ENCODE assay signal across 18 cellular contexts in the genomic region with DNA sequence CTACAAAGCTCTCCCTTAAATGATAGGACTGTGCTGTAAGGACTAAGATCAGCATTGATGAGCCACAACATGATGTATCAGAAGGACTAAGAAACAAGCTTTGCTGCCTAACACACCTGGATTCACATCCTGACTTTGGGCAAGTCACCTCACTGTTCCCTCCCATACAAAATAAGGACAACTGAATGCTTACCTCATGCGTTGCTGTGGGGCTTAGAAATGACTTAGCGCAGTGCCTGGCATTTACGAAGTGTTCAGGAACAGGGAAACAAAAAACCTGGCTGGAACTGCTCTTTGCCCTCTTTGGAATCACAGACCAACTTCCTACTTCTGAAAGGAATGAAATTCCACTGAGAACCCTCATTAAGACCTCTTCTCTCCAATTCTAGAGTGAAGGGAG.
A peak's percentile ranks its signal among the peaks of the same experiment; 100 is the strongest.
DNase-seq lines count a peak whose midpoint lies in the region; ATAC-seq, FAIRE-seq and TF ChIP-seq lines count a peak whose summit lies in the region.
"Had no signal": no experiment of that assay in that cellular context is flagged by ENCODE, and none has a peak within 500 bp of the region (broad histone marks: within the 10 kb centered on the region; RNA-seq: fewer than 3 reads in every experiment).

No MANE protein-coding gene starts in this region.

- no peaks in the 10 kb centered on the region for H3K9me3 Mint-ChIP-seq in GM23338
- H3K9me3 Mint-ChIP-seq in activated CD4-positive, alpha-beta memory T cell treated with anti-CD3 and anti-CD28 coated beads, Interleukin-2, amount 10 ng/mL, durations not matched to agents 7 days and 5 days = no peaks in the 10 kb centered on the region
- H3K9me3 Mint-ChIP-seq: CD4-positive, alpha-beta memory T cell had no signal

- no peak overlapping the region for H4K91ac ChIP-seq in H1 (replicated peaks; ENCODE audit: insufficient read length, low read length)

- FAIRE-seq in H1 (lab: Jason Lieb, UNC) = no peak
- FAIRE-seq: GM12892 had no signal

- H2BK15ac ChIP-seq in H1 (ENCODE audit: low read length) = no peak overlapping the region

- H3K56ac ChIP-seq in H1 (replicated peaks; ENCODE audit: insufficient read length, low read depth, low read length) = no peak overlapping the region

- H3K27me3 ChIP-seq in GM23338 (ENCODE audit: insufficient read depth) (no peaks in the 10 kb centered on the region), H1 (replicated peaks in 1 of 4; ENCODE audit: control insufficient read depth in 3 of 4, extremely low read depth in 1 of 4, insufficient read depth in 3 of 4, low read length in 3 of 4) (no peaks in the 10 kb centered on the region)
- H3K27me3 ChIP-seq: BE2C had no signal

- H3K9me3 ChIP-seq in H1 (ENCODE audit: insufficient read depth in 2 of 2, low read depth in 1 of 2, low read length in 1 of 2) (no peaks in the 10 kb centered on the region), mucosa of descending colon (no peaks in the 10 kb centered on the region)
- H3K9me3 ChIP-seq: BE2C had no signal

- H3K9me2 ChIP-seq in GM23338 (ENCODE audit: insufficient read depth) = no peaks in the 10 kb centered on the region

- H3K23me2 ChIP-seq in H1 (ENCODE audit: low read depth, low read length) = no peaks in the 10 kb centered on the region

- H4K5ac ChIP-seq in H1 (ENCODE audit: insufficient read length, low read depth, low read length) = no peak overlapping the region

- ATAC-seq in GM23338 = no peak
- peak; percentile 88 for ATAC-seq in mucosa of descending colon

- H3K36me3 ChIP-seq in GM23338 (ENCODE audit: insufficient read depth) (no peaks in the 10 kb centered on the region), H1 (ENCODE audit: control insufficient read depth in 2 of 4, insufficient read depth in 4 of 4, low read length in 3 of 4) (no peaks in the 10 kb centered on the region), mucosa of descending colon (ENCODE audit: low read depth) (no peaks in the 10 kb centered on the region)
- H3K36me3 ChIP-seq: BE2C had no signal

- no peaks in the 10 kb centered on the region for H3K79me1 ChIP-seq in H1 (ENCODE audit: low read depth, low read length)

- H2BK12ac ChIP-seq in H1 (ENCODE audit: low read depth, low read length) = peak overlapping the region; percentile 63; the same call in 1 of the 2 replicates

- H3K79me2 ChIP-seq in GM23338 (replicated peaks; ENCODE audit: insufficient read depth) (no peaks in the 10 kb centered on the region), H1 (ENCODE audit: control insufficient read depth in 1 of 2, insufficient read depth in 2 of 2, low read length in 2 of 2) (no peaks in the 10 kb centered on the region)

- TF ChIP-seq EP300 in H1 (IDR thresholded peaks at IDR 0.05; ENCODE audit: borderline replicate concordance in 1 of 2, low read depth in 2 of 2, low read length in 2 of 2) = no peak

- no peak overlapping the region for H3K4me3 Mint-ChIP-seq in GM23338
- H3K4me3 Mint-ChIP-seq in activated CD4-positive, alpha-beta memory T cell treated with anti-CD3 and anti-CD28 coated beads, Interleukin-2, amount 10 ng/mL, durations not matched to agents 7 days and 5 days = no peak overlapping the region
- H3K4me3 Mint-ChIP-seq: CD4-positive, alpha-beta memory T cell; HFFc6 had no signal

- H3K4me3 ChIP-seq in GM23338 = no peak overlapping the region
- H3K4me3 ChIP-seq in H1 (ENCODE audit: extremely low read depth in 1 of 4, insufficient read depth in 2 of 4, low read depth in 3 of 4, low read length in 4 of 4) = no peak overlapping the region
- no peak overlapping the region for H3K4me3 ChIP-seq in mucosa of descending colon

- H3K9ac ChIP-seq in H1 (replicated peaks in 1 of 4; ENCODE audit: extremely low read depth in 1 of 4, low read depth in 3 of 4, low read length in 3 of 4) = no peak overlapping the region

- TF ChIP-seq CTCF in GM23338 (conservative IDR thresholded peaks at IDR 0.05; ENCODE audit: low read depth in 2 of 2) (no peak), H1 (IDR thresholded peaks at IDR 0.05; ENCODE audit: control extremely low read depth in 1 of 3, insufficient read depth in 1 of 3, low read depth in 1 of 3, low read length in 3 of 3) (no peak), mucosa of descending colon (IDR thresholded peaks at IDR 0.05) (no peak)

- peak overlapping the region; percentile 34 for H3K4me2 ChIP-seq in GM23338
- peak overlapping the region in 1 of 2 experiments; percentile 51; a peak in 1 of 4 replicates for H3K4me2 ChIP-seq in H1 (ENCODE audit: insufficient read depth in 1 of 2, low read depth in 2 of 2, low read length in 2 of 2)

- 75% methylated on average over 3 of the region's 3 CpGs; no CpG with 5 or more reads in 1 of the 2 experiments for WGBS in H1 (ENCODE audit: extremely low coverage in 1 of 2, insufficient coverage in 1 of 2, insufficient read length in 1 of 2, insufficient replicate concordance in 2 of 2, low coverage in 1 of 2, low lambda C conversion rate in 2 of 2, missing lambda C conversion rate in 1 of 2), 2 experiments

- H2AK5ac ChIP-seq in H1 (ENCODE audit: low read depth, low read length) = no peak overlapping the region

- H4K8ac ChIP-seq in H1 (ENCODE audit: extremely low read depth, insufficient read depth, low read length) = no peak overlapping the region

- peaks cover 23% of the 10 kb centered on the region for H3K4me1 Mint-ChIP-seq in GM23338
- no peaks in the 10 kb centered on the region for H3K4me1 Mint-ChIP-seq in activated CD4-positive, alpha-beta memory T cell treated with anti-CD3 and anti-CD28 coated beads, Interleukin-2, amount 10 ng/mL, durations not matched to agents 7 days and 5 days
- H3K4me1 Mint-ChIP-seq: CD4-positive, alpha-beta memory T cell had no signal

- POLR2A ChIA-PET in H1 (lab: Charles Lee; ENCODE audit: partially characterized antibody) = no interaction called here
- POLR2A ChIA-PET in activated CD4-positive, alpha-beta memory T cell treated with anti-CD3 and anti-CD28 coated beads, Interleukin-2, amount 10 ng/mL, durations not matched to agents 7 days and 5 days (lab: Charles Lee) = no interaction called here

- intact Hi-C loops in mucosa of descending colon (cut with DNase I, micrococcal nuclease) = no loop called here

- H3K36me3 Mint-ChIP-seq in GM23338 (ENCODE audit: low read depth) = no peaks in the 10 kb centered on the region
- no peaks in the 10 kb centered on the region for H3K36me3 Mint-ChIP-seq in activated CD4-positive, alpha-beta memory T cell treated with anti-CD3 and anti-CD28 coated beads, Interleukin-2, amount 10 ng/mL, durations not matched to agents 7 days and 5 days (ENCODE audit: low read depth)
- H3K36me3 Mint-ChIP-seq: CD4-positive, alpha-beta memory T cell had no signal

- TF ChIP-seq RAD21 in H1 (IDR thresholded peaks at IDR 0.05 in 1 of 2, conservative IDR thresholded peaks at IDR 0.05 in 1 of 2; ENCODE audit: low read depth in 2 of 2, low read length in 2 of 2) = no peak

- H3K27ac ChIP-seq in GM23338 (ENCODE audit: low read depth) (no peak overlapping the region), H1 (ENCODE audit: low read depth, low read length) (no peak overlapping the region)
- H3K27ac ChIP-seq: C4-2B, HL-60 had no signal

- DNase-seq in GM23338 (ENCODE audit: low spot score) (no peak), H1 (ENCODE audit: low read depth in 1 of 2, low spot score in 2 of 2) (no peak), mucosa of descending colon (peak in 1 of 3 donors; percentile 42), superior temporal gyrus (ENCODE audit: extremely low spot score) (peak; percentile 50), anterior cingulate cortex (lab: John Stamatoyannopoulos, UW) (no peak), MV-4-11 (lab: John Stamatoyannopoulos, UW) (no peak)
- DNase-seq in activated CD4-positive, alpha-beta memory T cell treated with anti-CD3 and anti-CD28 coated beads, Interleukin-2, amount 10 ng/mL, durations not matched to agents 7 days and 5 days = no peak
- DNase-seq: 8988T; BE2C; CD4-positive, alpha-beta memory T cell; DMS153; DND-41; GDM1; HCEC 1CT; HFFc6 had no signal

- H3K27me3 Mint-ChIP-seq in GM23338 (ENCODE audit: insufficient read depth, low read depth, poor library complexity) = peaks cover 3% of the 10 kb centered on the region
- no peaks in the 10 kb centered on the region for H3K27me3 Mint-ChIP-seq in activated CD4-positive, alpha-beta memory T cell treated with anti-CD3 and anti-CD28 coated beads, Interleukin-2, amount 10 ng/mL, durations not matched to agents 7 days and 5 days

- no peak overlapping the region for H3K4ac ChIP-seq in H1 (replicated peaks; ENCODE audit: insufficient read length, low read depth, low read length)

- H4K20me1 ChIP-seq in GM23338 (replicated peaks; ENCODE audit: insufficient read depth) (no peaks in the 10 kb centered on the region), H1 (replicated peaks in 1 of 2; ENCODE audit: control insufficient read depth in 1 of 2, insufficient read depth in 2 of 2, low read length in 2 of 2) (no peaks in the 10 kb centered on the region)

- peak overlapping the region; percentile 70; the same call in 1 of the 2 replicates for H2AFZ ChIP-seq in GM23338
- H2AFZ ChIP-seq in H1 (ENCODE audit: low read length) = peak overlapping the region; percentile 39; the same call in 1 of the 2 replicates

- no peak overlapping the region for H3K27ac Mint-ChIP-seq in GM23338
- no peak overlapping the region for H3K27ac Mint-ChIP-seq in activated CD4-positive, alpha-beta memory T cell treated with anti-CD3 and anti-CD28 coated beads, Interleukin-2, amount 10 ng/mL, durations not matched to agents 7 days and 5 days
- H3K27ac Mint-ChIP-seq: CD4-positive, alpha-beta memory T cell; HFFc6 had no signal

- H2BK5ac ChIP-seq in H1 (ENCODE audit: low read depth, low read length) = no peak overlapping the region; the same call in 1 of the 2 replicates

- H3K14ac ChIP-seq in H1 (ENCODE audit: insufficient read length) = no peak overlapping the region

- CTCF ChIA-PET in H1 (lab: Charles Lee; ENCODE audit: partially characterized antibody) = interaction anchor here (1.8 to 3.5 kb wide), 2 partner anchors 23 to 118 kb away, joined by 5 to 11 read pairs; no protein-coding TSS in a partner anchor
- CTCF ChIA-PET in activated CD4-positive, alpha-beta memory T cell treated with anti-CD3 and anti-CD28 coated beads, Interleukin-2, amount 10 ng/mL, durations not matched to agents 7 days and 5 days (lab: Charles Lee) = no interaction called here

- H3K4me1 ChIP-seq in GM23338 (ENCODE audit: insufficient read depth) (peaks cover 34% of the 10 kb centered on the region), H1 (replicated peaks in 1 of 4; ENCODE audit: control insufficient read depth in 3 of 4, insufficient read depth in 4 of 4, low read length in 3 of 4) (peaks cover 7 to 16% (median 11%) of the 10 kb centered on the region in 4 experiments; a peak in 6 of 7 replicates), mucosa of descending colon (ENCODE audit: low read depth) (no peaks in the 10 kb centered on the region)
- H3K4me1 ChIP-seq: BE2C had no signal

- H3F3A ChIP-seq in GM23338 (replicated peaks; ENCODE audit: low read depth) = no peaks in the 10 kb centered on the region

- H3K18ac ChIP-seq in H1 (ENCODE audit: extremely low read depth, low read length) = peak overlapping the region; percentile 55; the same call in 1 of the 2 replicates

- TF ChIP-seq POLR2A in H1 (IDR thresholded peaks at IDR 0.05; ENCODE audit: control extremely low read depth in 1 of 2, low read depth in 2 of 2, low read length in 2 of 2) = no peak

- no peak overlapping the region for H3K23ac ChIP-seq in H1 (ENCODE audit: insufficient read length)

- H2BK120ac ChIP-seq in H1 (replicated peaks; ENCODE audit: low read depth, low read length) = peak overlapping the region; percentile 16

- no peak overlapping the region for H2BK20ac ChIP-seq in H1 (ENCODE audit: low read length)
